In the genomic region with DNA sequence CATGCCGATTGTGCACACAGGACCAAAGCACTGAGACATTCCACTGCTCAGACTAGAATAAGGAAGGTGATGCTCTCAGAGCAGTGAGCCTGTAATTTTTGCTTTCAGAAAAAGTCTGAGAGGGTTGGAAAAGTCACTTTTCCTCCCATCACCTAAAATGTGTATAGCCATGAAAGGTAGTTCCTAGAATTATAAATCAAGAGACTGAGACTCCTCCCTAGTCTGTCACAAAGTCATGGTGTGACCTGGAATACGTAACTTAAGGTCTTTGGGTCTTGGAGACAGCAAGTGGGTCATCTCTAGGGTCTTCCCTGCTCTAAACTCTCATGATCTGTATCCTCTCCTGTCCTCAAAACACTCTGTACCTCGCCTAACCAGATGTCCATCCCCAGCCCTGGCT, we compare ENCODE assay signal across 40 cellular contexts. TPM values are rescaled to one million over a fixed set of nuclear protein-coding genes. Genes with fewer than 3 reads are reported as not detected.
"Had no signal": no experiment of that assay in that cellular context is flagged by ENCODE, and none has a peak within 500 bp of the region (broad histone marks: within the 10 kb centered on the region; RNA-seq: fewer than 3 reads in every experiment).

No MANE protein-coding gene starts in this region.

- H3K4me3 Mint-ChIP-seq: activated naive CD4-positive, alpha-beta T cell treated with anti-CD3 and anti-CD28 coated beads for 36 hours; activated naive CD4-positive, alpha-beta T cell treated with anti-CD3 and anti-CD28 coated beads, Interleukin-2, amount 10 ng/mL, durations not matched to agents 7 days and 5 days; activated naive CD4-positive, alpha-beta T cell treated with anti-CD3 and anti-CD28 coated beads, Interleukin-2, amount 50 U/mL, for 24 hours; activated naive CD8-positive, alpha-beta T cell; activated naive CD8-positive, alpha-beta T cell treated with anti-CD3 and anti-CD28 coated beads for 36 hours; activated naive CD8-positive, alpha-beta T cell treated with anti-CD3 and anti-CD28 coated beads, Interleukin-2, amount 10 ng/mL, durations not matched to agents 7 days and 5 days; activated naive CD8-positive, alpha-beta T cell treated with anti-CD3 and anti-CD28 coated beads, Interleukin-2, amount 50 U/mL, for 24 hours; activated T-cell treated with anti-CD3 and anti-CD28 coated beads, Interleukin-2, amount 50 U/mL, for 24 hours; activated T-cell treated with anti-CD3 and anti-CD28 coated beads, Interleukin-2, amount 50 U/mL, for 4 hours; activated T-cell treated with anti-CD3 and anti-CD28 coated beads, Interleukin-2, amount 50 U/mL, for 72 hours; activated T-helper 1 cell treated with anti-CD3 and anti-CD28 coated beads, Interleukin-12 subunit alpha, Interleukin-12 subunit beta, Interleukin-2, Interleukin-4 antibody, amounts not matched to agents 30 ng/mL and 10 ng/mL and 1 ng/mL, durations not matched to agents 14 hours and 24 hours and 36 hours; activated T-helper 17 cell treated with anti-CD3 and anti-CD28 coated beads, Interleukin-2, amount 50 U/mL, for 72 hours; brain; central memory CD8-positive, alpha-beta T cell had no signal

- H3K4me3 ChIP-seq: adrenal gland, ascending aorta, body of pancreas, breast epithelium, cardiac muscle cell had no signal

- H3K4me1 Mint-ChIP-seq: activated naive CD4-positive, alpha-beta T cell treated with anti-CD3 and anti-CD28 coated beads, Interleukin-2, amount 10 ng/mL, durations not matched to agents 7 days and 5 days; activated naive CD4-positive, alpha-beta T cell treated with anti-CD3 and anti-CD28 coated beads, Interleukin-2, amount 50 U/mL, for 24 hours; activated naive CD8-positive, alpha-beta T cell treated with anti-CD3 and anti-CD28 coated beads for 36 hours; activated naive CD8-positive, alpha-beta T cell treated with anti-CD3 and anti-CD28 coated beads, Interleukin-2, amount 10 ng/mL, durations not matched to agents 7 days and 5 days; activated naive CD8-positive, alpha-beta T cell treated with anti-CD3 and anti-CD28 coated beads, Interleukin-2, amount 50 U/mL, for 24 hours; activated T-helper 17 cell treated with anti-CD3 and anti-CD28 coated beads, Interleukin-2, amount 50 U/mL, for 72 hours; central memory CD8-positive, alpha-beta T cell had no signal

- H3K9me3 ChIP-seq: adrenal gland, ascending aorta, body of pancreas, breast epithelium had no signal

- H3K36me3 ChIP-seq: adrenal gland, ascending aorta, brain microvascular endothelial cell, breast epithelium, cardiac muscle cell had no signal

- H3K27ac ChIP-seq: ascending aorta, body of pancreas, brain microvascular endothelial cell, breast epithelium, cardiac muscle cell had no signal

- ATAC-seq: activated naive CD4-positive, alpha-beta T cell treated with anti-CD3 and anti-CD28 coated beads, Interleukin-2, amount 50 U/mL, for 72 hours; activated naive CD8-positive, alpha-beta T cell treated with anti-CD3 and anti-CD28 coated beads, Interleukin-2, amount 50 U/mL, for 24 hours; activated T-cell treated with anti-CD3 and anti-CD28 coated beads, Interleukin-2, amount 50 U/mL, for 4 hours; activated T-cell treated with anti-CD3 and anti-CD28 coated beads, Interleukin-2, amount 50 U/mL, for 72 hours; activated T-helper 17 cell treated with anti-CD3 and anti-CD28 coated beads, Interleukin-2, amount 50 U/mL, for 72 hours; body of pancreas had no signal

- FAIRE-seq: astrocyte, bronchial epithelial cell had no signal

- H3K36me3 Mint-ChIP-seq: activated naive CD4-positive, alpha-beta T cell treated with anti-CD3 and anti-CD28 coated beads, Interleukin-2, amount 10 ng/mL, durations not matched to agents 7 days and 5 days; activated naive CD4-positive, alpha-beta T cell treated with anti-CD3 and anti-CD28 coated beads, Interleukin-2, amount 50 U/mL, for 24 hours; activated naive CD4-positive, alpha-beta T cell treated with anti-CD3 and anti-CD28 coated beads, Interleukin-2, amount 50 U/mL, for 72 hours; activated naive CD8-positive, alpha-beta T cell; activated naive CD8-positive, alpha-beta T cell treated with anti-CD3 and anti-CD28 coated beads for 36 hours; activated naive CD8-positive, alpha-beta T cell treated with anti-CD3 and anti-CD28 coated beads, Interleukin-2, amount 10 ng/mL, durations not matched to agents 7 days and 5 days had no signal

- H3K4me1 ChIP-seq: ascending aorta, body of pancreas, breast epithelium had no signal

- H3K27ac Mint-ChIP-seq: activated naive CD4-positive, alpha-beta T cell treated with anti-CD3 and anti-CD28 coated beads for 36 hours; activated naive CD4-positive, alpha-beta T cell treated with anti-CD3 and anti-CD28 coated beads, Interleukin-2, amount 10 ng/mL, durations not matched to agents 7 days and 5 days; activated naive CD4-positive, alpha-beta T cell treated with anti-CD3 and anti-CD28 coated beads, Interleukin-2, amount 50 U/mL, for 24 hours; activated naive CD4-positive, alpha-beta T cell treated with anti-CD3 and anti-CD28 coated beads, Interleukin-2, amount 50 U/mL, for 72 hours; activated naive CD8-positive, alpha-beta T cell; activated naive CD8-positive, alpha-beta T cell treated with anti-CD3 and anti-CD28 coated beads for 36 hours; activated naive CD8-positive, alpha-beta T cell treated with anti-CD3 and anti-CD28 coated beads, Interleukin-2, amount 10 ng/mL, durations not matched to agents 7 days and 5 days; activated naive CD8-positive, alpha-beta T cell treated with anti-CD3 and anti-CD28 coated beads, Interleukin-2, amount 50 U/mL, for 24 hours; activated T-cell treated with anti-CD3 and anti-CD28 coated beads, Interleukin-2, amount 50 U/mL, for 24 hours; activated T-cell treated with anti-CD3 and anti-CD28 coated beads, Interleukin-2, amount 50 U/mL, for 72 hours; activated T-helper 1 cell treated with anti-CD3 and anti-CD28 coated beads, Interleukin-12 subunit alpha, Interleukin-12 subunit beta, Interleukin-2, Interleukin-4 antibody, amounts not matched to agents 30 ng/mL and 10 ng/mL and 1 ng/mL, durations not matched to agents 14 hours and 24 hours and 36 hours; activated T-helper 17 cell treated with anti-CD3 and anti-CD28 coated beads, Interleukin-2, amount 50 U/mL, for 72 hours; activated T-helper 2 cell treated with anti-CD3 and anti-CD28 coated beads, Interferon-gamma antibody, Interleukin-2, Interleukin-4, amounts not matched to agents 10 μg/mL and 5 μg/mL and 100 μg/mL, durations not matched to agents 14 hours and 24 hours and 36 hours had no signal

- DNase-seq: activated effector memory CD4-positive, alpha-beta T cell treated with anti-CD3 and anti-CD28 coated beads, Interleukin-2, amount 50 U/mL, for 16 hours; activated effector memory CD4-positive, alpha-beta T cell treated with Interleukin-2 at 50 U/mL for 16 hours; activated gamma-delta T cell; activated gamma-delta T cell treated with Interleukin-2 at 50 U/mL for 16 hours; activated naive CD4-positive, alpha-beta T cell; activated naive CD4-positive, alpha-beta T cell treated with anti-CD3 and anti-CD28 coated beads for 36 hours; activated naive CD4-positive, alpha-beta T cell treated with anti-CD3 and anti-CD28 coated beads, Interleukin-2, amount 10 ng/mL, durations not matched to agents 7 days and 5 days; activated naive CD4-positive, alpha-beta T cell treated with anti-CD3 and anti-CD28 coated beads, Interleukin-2, amount 50 U/mL, for 16 hours; activated naive CD4-positive, alpha-beta T cell treated with Interleukin-2 at 50 U/mL for 16 hours; activated naive CD8-positive, alpha-beta T cell treated with anti-CD3 and anti-CD28 coated beads for 36 hours; activated naive CD8-positive, alpha-beta T cell treated with anti-CD3 and anti-CD28 coated beads, Interleukin-2, amount 10 ng/mL, durations not matched to agents 7 days and 5 days; activated naive CD8-positive, alpha-beta T cell treated with anti-CD3 and anti-CD28 coated beads, Interleukin-2, amount 50 U/mL, for 24 hours; activated T-cell treated with anti-CD3 and anti-CD28 coated beads, Interleukin-2, amount 50 U/mL, for 1 hour; activated T-cell treated with anti-CD3 and anti-CD28 coated beads, Interleukin-2, amount 50 U/mL, for 24 hours; activated T-cell treated with anti-CD3 and anti-CD28 coated beads, Interleukin-2, amount 50 U/mL, for 4 hours; activated T-cell treated with anti-CD3 and anti-CD28 coated beads, Interleukin-2, amount 50 U/mL, for 48 hours; activated T-cell treated with anti-CD3 and anti-CD28 coated beads, Interleukin-2, amount 50 U/mL, for 72 hours; amniotic stem cell; amygdala; anterior cingulate cortex; aorta; body of pancreas; brain microvascular endothelial cell; caudate nucleus; central memory CD4-positive, alpha-beta T cell; cerebellar nuclear complex had no signal

- H3K9me3 Mint-ChIP-seq: activated naive CD4-positive, alpha-beta T cell treated with anti-CD3 and anti-CD28 coated beads for 36 hours; activated naive CD4-positive, alpha-beta T cell treated with anti-CD3 and anti-CD28 coated beads, Interleukin-2, amount 10 ng/mL, durations not matched to agents 7 days and 5 days; activated naive CD4-positive, alpha-beta T cell treated with anti-CD3 and anti-CD28 coated beads, Interleukin-2, amount 50 U/mL, for 24 hours; activated naive CD8-positive, alpha-beta T cell treated with anti-CD3 and anti-CD28 coated beads for 36 hours; activated naive CD8-positive, alpha-beta T cell treated with anti-CD3 and anti-CD28 coated beads, Interleukin-2, amount 10 ng/mL, durations not matched to agents 7 days and 5 days; activated naive CD8-positive, alpha-beta T cell treated with anti-CD3 and anti-CD28 coated beads, Interleukin-2, amount 50 U/mL, for 24 hours; activated T-cell treated with anti-CD3 and anti-CD28 coated beads, Interleukin-2, amount 50 U/mL, for 24 hours; activated T-cell treated with anti-CD3 and anti-CD28 coated beads, Interleukin-2, amount 50 U/mL, for 72 hours; activated T-helper 1 cell treated with anti-CD3 and anti-CD28 coated beads, Interleukin-12 subunit alpha, Interleukin-12 subunit beta, Interleukin-2, Interleukin-4 antibody, amounts not matched to agents 30 ng/mL and 10 ng/mL and 1 ng/mL, durations not matched to agents 14 hours and 24 hours and 36 hours; activated T-helper 17 cell treated with anti-CD3 and anti-CD28 coated beads, Interleukin-2, amount 50 U/mL, for 72 hours; activated T-helper 2 cell treated with anti-CD3 and anti-CD28 coated beads, Interferon-gamma antibody, Interleukin-2, Interleukin-4, amounts not matched to agents 10 μg/mL and 5 μg/mL and 100 μg/mL, durations not matched to agents 14 hours and 24 hours and 36 hours; central memory CD8-positive, alpha-beta T cell had no signal

- H3K27me3 Mint-ChIP-seq: activated naive CD4-positive, alpha-beta T cell treated with anti-CD3 and anti-CD28 coated beads, Interleukin-2, amount 10 ng/mL, durations not matched to agents 7 days and 5 days; brain had no signal

- H3K27me3 ChIP-seq: adrenal gland, ascending aorta, body of pancreas, brain microvascular endothelial cell, breast epithelium, cardiac muscle cell had no signal

RNA-seq across cellular contexts. Expression of a gene that starts 16.9 kb away (rescaled TPM):
- total RNA-seq: activated naive CD4-positive, alpha-beta T cell treated with anti-CD3 and anti-CD28 coated beads for 36 hours; activated naive CD4-positive, alpha-beta T cell treated with anti-CD3 and anti-CD28 coated beads, Interleukin-2, amount 50 U/mL, for 72 hours; activated naive CD8-positive, alpha-beta T cell treated with anti-CD3 and anti-CD28 coated beads for 36 hours; activated naive CD8-positive, alpha-beta T cell treated with anti-CD3 and anti-CD28 coated beads, Interleukin-2, amount 10 ng/mL, durations not matched to agents 7 days and 5 days; activated T-cell treated with anti-CD3 and anti-CD28 coated beads, Interleukin-2, amount 50 U/mL, for 72 hours; activated T-helper 1 cell treated with anti-CD3 and anti-CD28 coated beads, Interleukin-12 subunit alpha, Interleukin-12 subunit beta, Interleukin-2, Interleukin-4 antibody, amounts not matched to agents 30 ng/mL and 10 ng/mL and 1 ng/mL, durations not matched to agents 14 hours and 24 hours and 36 hours; activated T-helper 17 cell treated with anti-CD3 and anti-CD28 coated beads, Interleukin-2, amount 50 U/mL, for 72 hours; activated T-helper 2 cell treated with anti-CD3 and anti-CD28 coated beads, Interferon-gamma antibody, Interleukin-2, Interleukin-4, amounts not matched to agents 10 μg/mL and 5 μg/mL and 100 μg/mL, durations not matched to agents 14 hours and 24 hours and 36 hours had no signal
